Comparison of ENCODE assay signal across 26 cellular contexts in the genomic region with DNA sequence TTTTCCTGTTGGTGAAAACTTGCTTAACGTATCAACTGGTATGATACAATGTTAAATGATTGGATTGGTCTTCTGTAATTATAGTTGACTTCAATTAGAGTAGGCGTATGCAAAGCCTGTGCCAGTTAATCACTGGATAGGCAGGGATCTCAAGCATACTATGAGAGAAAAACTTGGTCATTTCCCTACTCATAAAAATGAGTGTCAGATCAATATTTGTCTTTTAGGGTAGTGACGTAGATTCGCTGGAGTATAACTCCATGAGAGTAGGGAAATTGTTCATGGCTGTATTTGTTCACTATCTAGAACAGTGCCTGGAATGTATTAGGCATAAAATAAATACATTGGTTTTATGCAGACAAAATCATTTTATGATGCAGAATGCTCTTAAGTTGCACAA.
"Had no signal": no experiment of that assay in that cellular context is flagged by ENCODE, and none has a peak within 500 bp of the region (broad histone marks: within the 10 kb centered on the region; RNA-seq: fewer than 3 reads in every experiment).

No MANE protein-coding gene starts in this region.

- DNase-seq: activated B cell treated with CpG ODN at 0.5 μM for 24 hours; activated CD4-positive, alpha-beta T cell treated with anti-CD3 and anti-CD28 coated beads for 48 hours; activated CD4-positive, alpha-beta T cell treated with anti-CD3 and anti-CD28 coated beads, Interleukin-2, amount 50 U/mL, for 1 hour; activated CD4-positive, alpha-beta T cell treated with anti-CD3 and anti-CD28 coated beads, Interleukin-2, amount 50 U/mL, for 48 hours; activated CD8-positive, alpha-beta memory T cell treated with anti-CD3 and anti-CD28 coated beads for 24 hours; activated CD8-positive, alpha-beta T cell treated with anti-CD3 and anti-CD28 coated beads for 36 hours; activated effector memory CD4-positive, alpha-beta T cell treated with Interleukin-2 at 50 U/mL for 16 hours; activated gamma-delta T cell treated with Interleukin-2 at 50 U/mL for 16 hours; activated naive CD4-positive, alpha-beta T cell treated with anti-CD3 and anti-CD28 coated beads, Interleukin-2, amount 50 U/mL, for 16 hours; activated naive CD4-positive, alpha-beta T cell treated with Interleukin-2 at 50 U/mL for 16 hours; activated T-cell treated with anti-CD3 and anti-CD28 coated beads, Interleukin-2, amount 50 U/mL, for 4 hours; amniotic stem cell; anterior cingulate cortex; brain microvascular endothelial cell; dorsolateral prefrontal cortex; effector memory CD4-positive, alpha-beta T cell; erythroblast; foreskin keratinocyte; T-helper 17 cell; T1000; WERI-Rb-1 had no signal

- H3K9me3 ChIP-seq: esophagus muscularis mucosa, gastroesophageal sphincter had no signal

- H3K4me1 ChIP-seq: esophagus muscularis mucosa, foreskin keratinocyte, gastroesophageal sphincter had no signal

- H3K27ac ChIP-seq: brain microvascular endothelial cell, coronary artery, dorsolateral prefrontal cortex, esophagus muscularis mucosa, foreskin keratinocyte, gastroesophageal sphincter, WERI-Rb-1 had no signal

- ATAC-seq: activated CD4-positive, CD25-positive, alpha-beta regulatory T cell treated with anti-CD3 and anti-CD28 coated beads, Interleukin-2, amount 50 U/mL, for 24 hours; activated CD8-positive, alpha-beta T cell treated with anti-CD3 and anti-CD28 coated beads for 36 hours; activated T-cell treated with anti-CD3 and anti-CD28 coated beads, Interleukin-2, amount 50 U/mL, for 4 hours; activated T-helper 17 cell treated with anti-CD3 and anti-CD28 coated beads, Interleukin-2, amount 50 U/mL, for 72 hours; foreskin keratinocyte; gastroesophageal sphincter; T-helper 17 cell had no signal

- H3K36me3 ChIP-seq: brain microvascular endothelial cell, esophagus muscularis mucosa, gastroesophageal sphincter, WERI-Rb-1 had no signal

- H3K27me3 ChIP-seq: brain microvascular endothelial cell, dorsolateral prefrontal cortex, esophagus muscularis mucosa, foreskin keratinocyte, gastroesophageal sphincter had no signal

- H3K4me3 ChIP-seq: coronary artery, dorsolateral prefrontal cortex, esophagus muscularis mucosa, gastroesophageal sphincter had no signal
